In genomic region chr6:6193221-6193745, GRCh38 we compare ENCODE assay signal across 19 cellular contexts.
DNase-seq lines count a peak whose midpoint lies in the region; ATAC-seq, FAIRE-seq and TF ChIP-seq lines count a peak whose summit lies in the region.
"Had no signal": no experiment of that assay in that cellular context is flagged by ENCODE, and none has a peak within 500 bp of the region (broad histone marks: within the 10 kb centered on the region; RNA-seq: fewer than 3 reads in every experiment).

No MANE protein-coding gene starts in this region.

- H3K36me3 ChIP-seq in MG63 (no peaks in the 10 kb centered on the region), vagina (no peaks in the 10 kb centered on the region), small intestine (ENCODE audit: control insufficient read depth in 2 of 2, insufficient read depth in 2 of 2, low read length in 2 of 2) (no peaks in the 10 kb centered on the region)
- H3K36me3 ChIP-seq: BE2C, HAP-1 had no signal

- peaks cover 3 to 5% (median 5%) of the 10 kb centered on the region in 3 donors for H3K27me3 Mint-ChIP-seq in immature natural killer cell (ENCODE audit: low read depth in 3 of 3)
- peaks cover 37% of the 10 kb centered on the region for H3K27me3 Mint-ChIP-seq in activated T-cell treated with anti-CD3 and anti-CD28 coated beads, Interleukin-2, amount 50 U/mL, for 72 hours (ENCODE audit: low read depth)

- H3K4me3 ChIP-seq in MG63 (no peak overlapping the region), fibroblast of mammary gland (ENCODE audit: control insufficient read depth, low read depth, low read length) (no peak overlapping the region), vagina (no peak overlapping the region), small intestine (ENCODE audit: low read depth in 1 of 2, low read length in 2 of 2) (no peak overlapping the region)
- H3K4me3 ChIP-seq: HAP-1 had no signal

- H3K4me3 Mint-ChIP-seq in immature natural killer cell, result no peak overlapping the region
- no peak overlapping the region for H3K4me3 Mint-ChIP-seq in activated T-cell treated with anti-CD3 and anti-CD28 coated beads, Interleukin-2, amount 50 U/mL, for 72 hours
- H3K4me3 Mint-ChIP-seq: CD4-positive, alpha-beta memory T cell had no signal

- TF ChIP-seq CTCF in fibroblast of mammary gland (conservative IDR thresholded peaks at IDR 0.05; ENCODE audit: control insufficient read depth, insufficient read depth, low read depth, low read length), result no peak
- TF ChIP-seq CTCF in vagina (IDR thresholded peaks at IDR 0.05), result no peak

- no peaks in the 10 kb centered on the region for H3K4me1 Mint-ChIP-seq in immature natural killer cell
- H3K4me1 Mint-ChIP-seq in activated T-cell treated with anti-CD3 and anti-CD28 coated beads, Interleukin-2, amount 50 U/mL, for 72 hours (ENCODE audit: low read depth), result no peaks in the 10 kb centered on the region
- H3K4me1 Mint-ChIP-seq: CD4-positive, alpha-beta memory T cell had no signal

- intact Hi-C loops in vagina (cut with DNase I), result no loop called here

- H3K9me3 ChIP-seq in MG63, result no peaks in the 10 kb centered on the region
- H3K9me3 ChIP-seq in vagina, result no peaks in the 10 kb centered on the region
- H3K9me3 ChIP-seq in small intestine (ENCODE audit: control insufficient read depth, low read depth), result no peaks in the 10 kb centered on the region
- H3K9me3 ChIP-seq: BE2C, HAP-1 had no signal

- no peaks in the 10 kb centered on the region for H3K9me3 Mint-ChIP-seq in immature natural killer cell
- peaks cover 2 to 3% of the 10 kb centered on the region in 2 donors for H3K9me3 Mint-ChIP-seq in activated T-cell treated with anti-CD3 and anti-CD28 coated beads, Interleukin-2, amount 50 U/mL, for 72 hours

- WGBS in small intestine, 3 donors, result 72 to 81% (median 76%) methylated on average over 7 of the region's 7 CpGs

- ATAC-seq in activated T-cell treated with anti-CD3 and anti-CD28 coated beads, Interleukin-2, amount 50 U/mL, for 72 hours (replicated peaks in 1 of 2), result no peak
- ATAC-seq: HepG2 had no signal

- H3K36me3 Mint-ChIP-seq in immature natural killer cell, result no peaks in the 10 kb centered on the region
- no peaks in the 10 kb centered on the region for H3K36me3 Mint-ChIP-seq in activated T-cell treated with anti-CD3 and anti-CD28 coated beads, Interleukin-2, amount 50 U/mL, for 72 hours (ENCODE audit: insufficient read depth in 2 of 2)
- H3K36me3 Mint-ChIP-seq: CD4-positive, alpha-beta memory T cell had no signal

- DNase-seq in Daoy (ENCODE audit: low read depth), result peak; percentile 69
- peak; percentile 14 for DNase-seq in MG63
- DNase-seq in fibroblast of mammary gland (ENCODE audit: low read depth), result peak; percentile 3
- DNase-seq in vagina (ENCODE audit: extremely low spot score in 2 of 2), result peak; percentile 20 to 55
- no peak for DNase-seq in small intestine
- no peak for DNase-seq in immature natural killer cell
- no peak for DNase-seq in activated T-cell treated with anti-CD3 and anti-CD28 coated beads, Interleukin-2, amount 50 U/mL, for 72 hours
- DNase-seq: ACHN; BE2C; CD4-positive, alpha-beta memory T cell; DMS79; EL; GOT3 had no signal

- H3K27me3 ChIP-seq in MG63 (no peaks in the 10 kb centered on the region), vagina (no peaks in the 10 kb centered on the region), small intestine (ENCODE audit: control insufficient read depth in 2 of 2, insufficient read depth in 2 of 2, low read length in 2 of 2) (no peaks in the 10 kb centered on the region)
- H3K27me3 ChIP-seq: BE2C had no signal

- FAIRE-seq in small intestine (lab: Jason Lieb, UNC), result no peak
- FAIRE-seq: G401.6, GM12891, HepG2, HTR-8/SVneo had no signal

- H3K27ac ChIP-seq in vagina (no peak overlapping the region), small intestine (ENCODE audit: low read depth in 1 of 2, low read length in 1 of 2) (no peak overlapping the region)
- H3K27ac ChIP-seq: C4-2B had no signal

- no peak for TF ChIP-seq POLR2A in vagina (IDR thresholded peaks at IDR 0.05)

- H3K4me1 ChIP-seq in vagina, result no peaks in the 10 kb centered on the region
- no peaks in the 10 kb centered on the region for H3K4me1 ChIP-seq in small intestine (ENCODE audit: control insufficient read depth in 2 of 2, insufficient read depth in 1 of 2, low read depth in 1 of 2, low read length in 1 of 2)
- H3K4me1 ChIP-seq: BE2C, HAP-1 had no signal

- no peak overlapping the region for H3K27ac Mint-ChIP-seq in immature natural killer cell
- H3K27ac Mint-ChIP-seq in activated T-cell treated with anti-CD3 and anti-CD28 coated beads, Interleukin-2, amount 50 U/mL, for 72 hours, result no peak overlapping the region
- H3K27ac Mint-ChIP-seq: CD4-positive, alpha-beta memory T cell had no signal

Comparison
In these comparisons a context has a peak if more than half of its experiments do, and no peak if none do; other contexts are left out.
1. DNase-seq: peak in Daoy (single experiment), MG63 (single experiment), fibroblast of mammary gland (single experiment) and vagina (2 of 2); none in small intestine (single experiment), immature natural killer cell (0 of 3) and activated T-cell treated with anti-CD3 and anti-CD28 coated beads, Interleukin-2, amount 50 U/mL, for 72 hours (0 of 2).